ENCODE assay signal across 8 cellular contexts in the genomic region with DNA sequence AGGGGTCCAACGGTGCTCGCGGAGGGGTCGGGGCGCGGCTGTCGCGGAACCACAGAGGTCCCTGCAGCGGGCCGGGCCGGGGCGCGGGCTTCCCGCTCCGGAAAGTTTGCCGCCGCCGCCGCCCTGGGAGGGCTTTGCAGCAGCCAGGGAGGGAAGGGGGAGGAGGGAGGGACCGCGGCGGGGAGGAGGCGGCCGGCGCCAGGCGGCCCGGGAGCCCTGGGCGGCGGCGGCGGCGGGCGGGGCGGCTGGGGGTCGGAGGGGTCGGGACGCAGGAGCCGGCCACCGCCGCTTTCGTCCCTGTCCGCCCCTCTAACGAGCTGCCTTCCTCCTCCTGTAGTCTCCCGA. TPM values are rescaled to one million over a fixed set of nuclear protein-coding genes. Genes with fewer than 3 reads are reported as not detected.
DNase-seq lines count a peak whose midpoint lies in the region; ATAC-seq lines count a peak whose summit lies in the region.

No MANE protein-coding gene starts in this region.

- H3K27me3 Mint-ChIP-seq in activated T-cell treated with anti-CD3 and anti-CD28 coated beads, Interleukin-2, amount 50 U/mL, for 4 hours (ENCODE audit: low read depth): peaks cover 21% of the 10 kb centered on the region

- intact Hi-C loops in left ventricle myocardium superior (cut with micrococcal nuclease): no loop called here

- DNase-seq in EL: peak; percentile 37
- peak; percentile 13 for DNase-seq in activated T-cell treated with anti-CD3 and anti-CD28 coated beads, Interleukin-2, amount 50 U/mL, for 4 hours
- peak; percentile 66 for DNase-seq in left ventricle myocardium superior
- DNase-seq in stimulated activated CD4-positive, alpha-beta T cell treated with anti-CD3 and anti-CD28 coated beads, Interleukin-2, amount 100 ng/mL, for 4 hours (ENCODE audit: low read depth): peak; percentile 29
- DNase-seq in NCI-H510A (lab: John Stamatoyannopoulos, UW): no peak
- no peak for DNase-seq in NCI-H2227 treated with DMSO at 0.1 percent for 48 hours (lab: John Stamatoyannopoulos, UW)
- no peak for DNase-seq in NCI-H2171 (lab: John Stamatoyannopoulos, UW)

- H3K36me3 Mint-ChIP-seq in activated T-cell treated with anti-CD3 and anti-CD28 coated beads, Interleukin-2, amount 50 U/mL, for 4 hours (ENCODE audit: insufficient read depth): no peaks in the 10 kb centered on the region

- ATAC-seq in HG03442 (IDR thresholded peaks at IDR 0.05; ENCODE audit: unreplicated experiment): peak; percentile 10
- ATAC-seq in activated T-cell treated with anti-CD3 and anti-CD28 coated beads, Interleukin-2, amount 50 U/mL, for 4 hours: peak; percentile 63 to 64
- ATAC-seq in left ventricle myocardium superior: peak; percentile 42

- no peak overlapping the region for H3K4me3 Mint-ChIP-seq in activated T-cell treated with anti-CD3 and anti-CD28 coated beads, Interleukin-2, amount 50 U/mL, for 4 hours

- no peaks in the 10 kb centered on the region for H3K9me3 Mint-ChIP-seq in activated T-cell treated with anti-CD3 and anti-CD28 coated beads, Interleukin-2, amount 50 U/mL, for 4 hours

- no peaks in the 10 kb centered on the region for H3K4me1 Mint-ChIP-seq in activated T-cell treated with anti-CD3 and anti-CD28 coated beads, Interleukin-2, amount 50 U/mL, for 4 hours (ENCODE audit: low read depth)

RNA-seq across cellular contexts. Expression of a gene that starts 0.4 kb away (rescaled TPM):
- under 1 TPM; 0.08 to 0.30 (median 0.29) TPM for total RNA-seq in activated T-cell treated with anti-CD3 and anti-CD28 coated beads, Interleukin-2, amount 50 U/mL, for 4 hours
- 1.7 TPM for total RNA-seq in left ventricle myocardium superior

Comparison
In these comparisons a context has a peak if more than half of its experiments do, and no peak if none do; other contexts are left out.
1. DNase-seq: peak in EL (single experiment), activated T-cell treated with anti-CD3 and anti-CD28 coated beads, Interleukin-2, amount 50 U/mL, for 4 hours (single experiment), left ventricle myocardium superior (single experiment) and stimulated activated CD4-positive, alpha-beta T cell treated with anti-CD3 and anti-CD28 coated beads, Interleukin-2, amount 100 ng/mL, for 4 hours (single experiment); none in NCI-H510A (single experiment), NCI-H2227 treated with DMSO at 0.1 percent for 48 hours (single experiment) and NCI-H2171 (single experiment).
2. ATAC-seq: peak in every context shown above with its lines; median percentile 64 in activated T-cell treated with anti-CD3 and anti-CD28 coated beads, Interleukin-2, amount 50 U/mL, for 4 hours; 42 in left ventricle myocardium superior; 10 in HG03442.